Comparison of ENCODE assay signal across 20 cellular contexts in genomic region chr17:68840073-68840472, GRCh38.
"Had no signal": no experiment of that assay in that cellular context is flagged by ENCODE, and none has a peak within 500 bp of the region (broad histone marks: within the 10 kb centered on the region; RNA-seq: fewer than 3 reads in every experiment).

No MANE protein-coding gene starts in this region.

- ATAC-seq: activated CD8-positive, alpha-beta T cell treated with anti-CD3 and anti-CD28 coated beads for 36 hours; activated naive CD4-positive, alpha-beta T cell treated with anti-CD3 and anti-CD28 coated beads, Interleukin-2, amount 50 U/mL, for 72 hours; activated T-cell treated with anti-CD3 and anti-CD28 coated beads, Interleukin-2, amount 50 U/mL, for 4 hours; mucosa of descending colon; naive thymus-derived CD8-positive, alpha-beta T cell; stimulated activated naive CD8-positive, alpha-beta T cell treated with anti-CD3 and anti-CD28 coated beads, Interleukin-15, amount 100 ng/mL, for 72 hours; T-helper 17 cell; upper lobe of right lung had no signal

- H3K4me3 ChIP-seq: colonic mucosa, esophagus squamous epithelium, hepatocyte, mucosa of descending colon, right atrium auricular region, testis, upper lobe of right lung had no signal

- FAIRE-seq: TTC549 had no signal

- H3K27ac ChIP-seq: colonic mucosa, esophagus squamous epithelium, hepatocyte, neutrophil, right atrium auricular region, testis, upper lobe of right lung had no signal

- H2AFZ ChIP-seq: hepatocyte had no signal

- H3K9me3 ChIP-seq: colonic mucosa, esophagus squamous epithelium, mucosa of descending colon, neutrophil, right atrium auricular region, testis, upper lobe of right lung had no signal

- H3K4me2 ChIP-seq: hepatocyte had no signal

- H3K36me3 ChIP-seq: colonic mucosa, esophagus squamous epithelium, neutrophil, right atrium auricular region, upper lobe of right lung had no signal

- H3K4me1 ChIP-seq: colonic mucosa, right atrium auricular region, testis, upper lobe of right lung had no signal

- DNase-seq: activated B cell treated with CpG ODN at 0.5 μM for 24 hours; activated CD4-positive, alpha-beta T cell treated with anti-CD3 and anti-CD28 coated beads for 48 hours; activated CD8-positive, alpha-beta T cell treated with anti-CD3 and anti-CD28 coated beads for 36 hours; activated effector memory CD4-positive, alpha-beta T cell treated with Interleukin-2 at 50 U/mL for 16 hours; activated T-cell treated with anti-CD3 and anti-CD28 coated beads, Interleukin-2, amount 50 U/mL, for 4 hours; amniotic stem cell; colonic mucosa; esophagus squamous epithelium; islet precursor cell; mucosa of descending colon; naive thymus-derived CD8-positive, alpha-beta T cell; stimulated activated naive CD8-positive, alpha-beta T cell treated with anti-CD3 and anti-CD28 coated beads, Interleukin-15, amount 100 ng/mL, for 72 hours; T-helper 17 cell; testis; upper lobe of right lung had no signal

- H3K27me3 ChIP-seq: colonic mucosa, hepatocyte, neutrophil, right atrium auricular region, testis, upper lobe of right lung had no signal
